11 cellular contexts compared by ENCODE assay signal in the genomic region with DNA sequence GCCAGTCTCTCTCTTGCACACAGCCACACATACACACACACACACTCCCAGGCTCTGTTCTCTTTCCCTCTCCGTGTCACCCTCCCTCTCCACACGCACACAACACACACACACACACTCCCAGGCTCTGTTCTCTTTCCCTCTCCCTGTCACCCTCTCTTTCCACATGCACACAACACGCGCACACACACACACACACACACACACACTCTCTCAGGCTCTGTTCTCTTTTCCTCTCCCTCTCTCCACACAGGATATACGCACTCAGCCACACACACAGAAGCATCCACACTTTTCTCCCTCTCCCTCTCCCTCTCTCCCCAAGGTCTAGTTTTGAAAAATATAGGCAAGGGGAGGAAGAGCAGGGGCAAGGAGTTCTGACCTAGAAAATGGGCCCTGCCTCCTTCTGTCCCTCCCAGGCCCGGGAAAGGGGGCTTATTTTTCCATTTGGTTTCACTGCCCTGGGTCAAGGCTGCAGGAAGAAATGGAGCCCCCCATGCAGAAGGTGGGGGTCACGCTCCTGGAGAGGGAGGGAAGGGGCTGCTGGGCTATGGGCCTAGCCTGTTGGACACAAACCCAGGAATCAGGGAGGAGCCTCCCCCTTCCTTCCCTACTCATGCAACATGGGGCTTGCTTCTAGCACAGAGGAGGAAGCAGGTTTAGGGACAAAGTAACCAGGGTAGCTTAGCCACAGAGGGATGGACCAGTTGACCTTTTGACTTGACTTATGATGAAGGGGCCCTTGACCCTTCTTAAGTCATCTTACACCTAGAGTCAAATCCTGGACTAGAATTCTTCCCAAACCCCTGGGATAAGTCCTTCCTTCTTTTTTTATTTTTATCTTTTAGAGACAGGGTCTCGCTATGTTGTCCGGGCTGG.
A peak's percentile ranks its signal among the peaks of the same experiment; 100 is the strongest.
DNase-seq lines count a peak whose midpoint lies in the region; ATAC-seq, FAIRE-seq and TF ChIP-seq lines count a peak whose summit lies in the region.
"Had no signal": no experiment of that assay in that cellular context is flagged by ENCODE, and none has a peak within 500 bp of the region (broad histone marks: within the 10 kb centered on the region; RNA-seq: fewer than 3 reads in every experiment).

No MANE protein-coding gene starts in this region.

- WGBS in SK-N-SH (ENCODE audit: low lambda C conversion rate) = 81% methylated on average over 9 of the region's 9 CpGs

- no peak for FAIRE-seq in RCC 7860 (lab: Jason Lieb, UNC)
- FAIRE-seq: bronchial epithelial cell had no signal

- TF ChIP-seq CTCF in SK-N-SH (IDR thresholded peaks at IDR 0.05) (no peak), fibroblast of the aortic adventitia (IDR thresholded peaks at IDR 0.05; ENCODE audit: insufficient read depth, low read length) (no peak)

- no peak; the same call in 2 of the 3 replicates for ATAC-seq in SK-N-SH treated with all-trans-retinoic acid at 6 μM for 48 hours

- H4K20me1 ChIP-seq in SK-N-SH (ENCODE audit: insufficient read depth) = no peaks in the 10 kb centered on the region

- DNase-seq in SK-N-SH (no peak), NCI-H1694 treated with DMSO at 0.1 percent for 48 hours (lab: John Stamatoyannopoulos, UW) (peak; percentile 77), fibroblast of the aortic adventitia (ENCODE audit: low read depth) (peak; percentile 10), NCI-H1436 (lab: John Stamatoyannopoulos, UW) (no peak), RCC 7860 (ENCODE audit: low spot score) (no peak), middle frontal gyrus (ENCODE audit: extremely low spot score, low spot score) (no peak)
- DNase-seq: HFFc6 had no signal

- no peak for TF ChIP-seq EP300 in SK-N-SH (IDR thresholded peaks at IDR 0.05; ENCODE audit: borderline replicate concordance in 1 of 2, low read depth in 1 of 2, low read length in 1 of 2)

- H3K27ac ChIP-seq in SK-N-SH (ENCODE audit: low read depth in 2 of 2, low read length in 1 of 2) (peak overlapping the region in 1 of 2 experiments; percentile 17; a peak in 1 of 4 replicates), rectal smooth muscle tissue (ENCODE audit: low read depth, low read length) (peak overlapping the region; percentile 85)

- H3K9ac ChIP-seq in SK-N-SH = no peak overlapping the region
- H3K9ac ChIP-seq in rectal smooth muscle tissue (ENCODE audit: low read length) = no peak overlapping the region

- H3K9me2 ChIP-seq in SK-N-SH = no peaks in the 10 kb centered on the region

- H3K36me3 ChIP-seq in SK-N-SH (replicated peaks in 1 of 2; ENCODE audit: control insufficient read depth in 1 of 2, insufficient read depth in 2 of 2, low read length in 1 of 2) (no peaks in the 10 kb centered on the region), rectal smooth muscle tissue (ENCODE audit: control insufficient read depth, insufficient read depth, low read length) (no peaks in the 10 kb centered on the region)
- H3K36me3 ChIP-seq: esophagus muscularis mucosa had no signal

- POLR2A ChIA-PET in SK-N-SH (lab: Yijun Ruan, JAX) = no interaction called here

- no peak overlapping the region for H2AFZ ChIP-seq in SK-N-SH (ENCODE audit: low read depth)

- no peak for TF ChIP-seq RAD21 in SK-N-SH (IDR thresholded peaks at IDR 0.05; ENCODE audit: low read length)

- H3K4me2 ChIP-seq in SK-N-SH = no peak overlapping the region

- H3K79me2 ChIP-seq in SK-N-SH (ENCODE audit: insufficient read depth) = no peaks in the 10 kb centered on the region

- H3K4me1 ChIP-seq in SK-N-SH (ENCODE audit: control insufficient read depth in 1 of 2, insufficient read depth in 2 of 2, low read depth in 1 of 2, low read length in 1 of 2) (peaks cover 0 to 26% of the 10 kb centered on the region in 2 experiments; a peak in 1 of 4 replicates), rectal smooth muscle tissue (ENCODE audit: control insufficient read depth, insufficient read depth, low read length) (peaks cover 18% of the 10 kb centered on the region)

- no peaks in the 10 kb centered on the region for H3K27me3 ChIP-seq in SK-N-SH (ENCODE audit: insufficient read depth)
- no peaks in the 10 kb centered on the region for H3K27me3 ChIP-seq in rectal smooth muscle tissue (ENCODE audit: control insufficient read depth, insufficient read depth, low read length)

- CTCF ChIA-PET in SK-N-SH (lab: Yijun Ruan, JAX) = interaction anchor here (0.6 to 1.2 kb wide), 3 partner anchors 8 to 17 kb away, joined by 3 to 4 read pairs (median 3); no protein-coding TSS in a partner anchor

- H3K4me3 ChIP-seq in SK-N-SH (ENCODE audit: low read depth in 2 of 2, low read length in 1 of 2) (no peak overlapping the region), fibroblast of the aortic adventitia (ENCODE audit: low read depth, low read length) (no peak overlapping the region), rectal smooth muscle tissue (ENCODE audit: low read length) (no peak overlapping the region)

- no peaks in the 10 kb centered on the region for H3K9me3 ChIP-seq in SK-N-SH
- H3K9me3 ChIP-seq: esophagus muscularis mucosa had no signal

- H3F3A ChIP-seq in SK-N-SH (replicated peaks; ENCODE audit: insufficient read depth) = no peaks in the 10 kb centered on the region

TF ChIP-seq in SK-N-SH, 30 proteins besides CTCF, POLR2A, EP300 and RAD21:
- TF ChIP-seq USF2 (IDR thresholded peaks at IDR 0.05; ENCODE audit: borderline replicate concordance, low read depth, low read length) = no peak
- peak; percentile 30; the same call in 1 of the 2 replicates for TF ChIP-seq MXI1 (IDR thresholded peaks at IDR 0.05; ENCODE audit: low read depth, low read length)

TF ChIP-seq in SK-N-SH treated with all-trans-retinoic acid at 6 μM for 48 hours, 23 proteins besides CTCF, POLR2A, EP300 and RAD21:
- TF ChIP-seq PATZ1 (CRISPR knock-in tag; IDR thresholded peaks at IDR 0.05; ENCODE audit: borderline replicate concordance) (no peak), ARNTL (CRISPR knock-in tag; IDR thresholded peaks at IDR 0.05; ENCODE audit: borderline replicate concordance, low read depth) (no peak), ZNF70 (CRISPR knock-in tag; IDR thresholded peaks at IDR 0.05) (no peak), POU6F1 (CRISPR knock-in tag; IDR thresholded peaks at IDR 0.05; ENCODE audit: borderline replicate concordance, low read depth) (no peak), SNAI2 (CRISPR knock-in tag; IDR thresholded peaks at IDR 0.05) (no peak), CSDC2 (CRISPR knock-in tag; IDR thresholded peaks at IDR 0.05) (no peak), TCF4 (CRISPR knock-in tag; IDR thresholded peaks at IDR 0.05; ENCODE audit: borderline replicate concordance) (no peak), ZNF8 (CRISPR knock-in tag; IDR thresholded peaks at IDR 0.05) (no peak), TOX (CRISPR knock-in tag; IDR thresholded peaks at IDR 0.05; ENCODE audit: borderline replicate concordance) (no peak), BACH2 (CRISPR knock-in tag; IDR thresholded peaks at IDR 0.05; ENCODE audit: borderline replicate concordance) (no peak), ZFP3 (CRISPR knock-in tag; IDR thresholded peaks at IDR 0.05) (no peak), ISL1 (CRISPR knock-in tag; IDR thresholded peaks at IDR 0.05) (no peak)

Comparison
In these comparisons a context has a peak if more than half of its experiments do, and no peak if none do; other contexts are left out.
1. DNase-seq: peak in NCI-H1694 treated with DMSO at 0.1 percent for 48 hours (single experiment) and fibroblast of the aortic adventitia (single experiment); none in SK-N-SH (single experiment), NCI-H1436 (single experiment), RCC 7860 (single experiment) and middle frontal gyrus (single experiment).